In the genomic region with DNA sequence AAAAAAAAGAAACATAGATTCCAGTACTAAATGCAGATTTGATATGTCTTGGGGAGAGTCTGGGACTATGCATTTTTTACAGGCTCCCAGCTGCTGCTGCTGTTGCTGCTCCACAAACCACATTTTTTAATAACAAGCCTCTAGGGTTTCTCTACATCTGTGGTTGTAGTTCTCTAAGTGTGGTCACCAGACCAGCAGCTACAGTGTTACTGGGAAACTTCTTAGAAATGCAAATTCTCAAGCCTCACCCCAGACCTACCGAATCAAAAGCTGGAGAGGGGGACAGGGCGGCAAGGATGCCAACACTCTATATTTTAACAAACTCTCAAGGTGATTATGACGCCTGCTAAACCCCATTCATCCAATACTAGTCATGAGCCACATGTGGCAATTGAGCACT, we compare ENCODE assay signal across 8 cellular contexts.
DNase-seq lines count a peak whose midpoint lies in the region; ATAC-seq lines count a peak whose summit lies in the region.

No MANE protein-coding gene starts in this region.

- peak overlapping the region; percentile 65 for H3K27ac Mint-ChIP-seq in central memory CD8-positive, alpha-beta T cell (ENCODE audit: low read depth)

- H3K27me3 Mint-ChIP-seq in central memory CD8-positive, alpha-beta T cell, result no peaks in the 10 kb centered on the region

- DNase-seq in KG1 (lab: John Stamatoyannopoulos, UW), result peak; percentile 36
- no peak for DNase-seq in central memory CD8-positive, alpha-beta T cell (ENCODE audit: low spot score in 2 of 2)
- no peak for DNase-seq in cortex of kidney (lab: John Stamatoyannopoulos, UW)
- DNase-seq in HUDEP-2 (lab: John Stamatoyannopoulos, UW; ENCODE audit: unreplicated experiment in 76 of 76), result no peak
- no peak for DNase-seq in cardiac septum (ENCODE audit: low spot score)
- no peak for DNase-seq in kidney glomerular epithelial cell (lab: John Stamatoyannopoulos, UW)

- peaks cover 1% of the 10 kb centered on the region for H3K36me3 Mint-ChIP-seq in central memory CD8-positive, alpha-beta T cell (ENCODE audit: insufficient read depth)

- peaks cover 70% of the 10 kb centered on the region for H3K4me1 Mint-ChIP-seq in central memory CD8-positive, alpha-beta T cell

- intact Hi-C loops in cardiac septum (cut with DNase I), result no loop called here

- ATAC-seq in GM18498 (IDR thresholded peaks at IDR 0.05; ENCODE audit: unreplicated experiment) (peak; percentile 91), GM21723 (IDR thresholded peaks at IDR 0.05; ENCODE audit: unreplicated experiment) (peak; percentile 85)
- peak; percentile 61 for ATAC-seq in central memory CD8-positive, alpha-beta T cell (replicated peaks; ENCODE audit: extremely low read depth, poor library complexity, severe bottlenecking)

- no peaks in the 10 kb centered on the region for H3K9me3 Mint-ChIP-seq in central memory CD8-positive, alpha-beta T cell

- H3K4me3 Mint-ChIP-seq in central memory CD8-positive, alpha-beta T cell, result peak overlapping the region; percentile 6
